Comparison of ENCODE assay signal across 10 cellular contexts in the genomic region with DNA sequence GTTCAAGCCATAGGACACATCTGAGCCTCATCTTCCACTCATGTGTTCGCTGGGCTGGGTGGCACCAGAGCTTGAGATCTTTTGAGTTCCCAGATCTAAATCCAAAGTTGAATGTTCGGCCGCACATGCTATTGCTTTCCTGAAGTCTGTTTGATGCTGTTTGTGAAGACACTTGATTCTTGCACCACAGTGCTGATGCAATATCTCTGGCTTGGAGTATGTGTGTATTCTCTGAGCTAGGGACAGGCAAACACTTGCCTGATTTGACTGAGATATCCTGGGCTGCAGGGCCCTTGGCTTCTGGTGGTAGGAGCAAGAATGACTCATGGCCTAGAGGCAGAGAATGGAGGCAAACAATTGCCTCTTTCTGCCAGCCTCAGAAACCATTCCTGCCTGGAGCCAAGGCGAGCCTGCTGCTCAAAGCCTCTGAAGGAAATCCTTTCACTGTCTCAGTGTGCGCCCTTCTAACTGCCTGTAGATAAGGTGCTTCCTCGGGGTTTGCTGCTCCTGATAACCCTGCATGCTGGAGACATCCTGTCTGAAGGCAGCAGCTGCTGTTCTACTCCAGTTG.
DNase-seq lines count a peak whose midpoint lies in the region; ATAC-seq, FAIRE-seq and TF ChIP-seq lines count a peak whose summit lies in the region.
"Had no signal": no experiment of that assay in that cellular context is flagged by ENCODE, and none has a peak within 500 bp of the region (broad histone marks: within the 10 kb centered on the region; RNA-seq: fewer than 3 reads in every experiment).

No MANE protein-coding gene starts in this region.

- peak overlapping the region; percentile 52 for H3K27ac ChIP-seq in endothelial cell of umbilical vein (ENCODE audit: insufficient read depth, low read depth, low read length)

- no peak for TF ChIP-seq POLR2A in NB4 (IDR thresholded peaks at IDR 0.05; ENCODE audit: extremely low read depth, insufficient read length)
- peak; percentile 79 for TF ChIP-seq POLR2A in endothelial cell of umbilical vein (IDR thresholded peaks at IDR 0.05; ENCODE audit: low read depth, low read length)

- no peak overlapping the region for H3K9ac ChIP-seq in endothelial cell of umbilical vein (replicated peaks; ENCODE audit: extremely low read depth, insufficient read depth, low read length)

- peaks cover 1% of the 10 kb centered on the region for H3K36me3 Mint-ChIP-seq in activated naive CD8-positive, alpha-beta T cell treated with anti-CD3 and anti-CD28 coated beads, Interleukin-2, amount 50 U/mL, for 24 hours (ENCODE audit: low read depth)

- H3K27me3 Mint-ChIP-seq in activated naive CD8-positive, alpha-beta T cell treated with anti-CD3 and anti-CD28 coated beads, Interleukin-2, amount 50 U/mL, for 24 hours = no peaks in the 10 kb centered on the region

- H3K4me3 ChIP-seq in NB4 (ENCODE audit: low read depth, low read length) (no peak overlapping the region), endothelial cell of umbilical vein (replicated peaks in 1 of 3; ENCODE audit: insufficient read depth in 1 of 3, low read depth in 1 of 3, low read length in 3 of 3) (no peak overlapping the region)

- ATAC-seq in HG02610 (IDR thresholded peaks at IDR 0.05; ENCODE audit: unreplicated experiment) = no peak
- no peak for ATAC-seq in activated naive CD8-positive, alpha-beta T cell treated with anti-CD3 and anti-CD28 coated beads, Interleukin-2, amount 50 U/mL, for 24 hours

- H3K4me1 ChIP-seq in endothelial cell of umbilical vein (ENCODE audit: control insufficient read depth, extremely low read depth, insufficient read depth, low read length) = peaks cover 36% of the 10 kb centered on the region

- H3K36me3 ChIP-seq in endothelial cell of umbilical vein (ENCODE audit: control insufficient read depth in 2 of 2, extremely low read depth in 1 of 2, insufficient read depth in 2 of 2, low read length in 2 of 2) = no peaks in the 10 kb centered on the region

- CTCF ChIA-PET in endothelial cell of umbilical vein (lab: Charles Lee) = interaction anchor here (1.0 to 1.9 kb wide), 6 partner anchors 21 to 87 kb away, joined by 3 to 10 read pairs (median 4); a partner anchor contains a TSS

- no peaks in the 10 kb centered on the region for H3K9me3 Mint-ChIP-seq in activated naive CD8-positive, alpha-beta T cell treated with anti-CD3 and anti-CD28 coated beads, Interleukin-2, amount 50 U/mL, for 24 hours

- H3K4me1 Mint-ChIP-seq in activated naive CD8-positive, alpha-beta T cell treated with anti-CD3 and anti-CD28 coated beads, Interleukin-2, amount 50 U/mL, for 24 hours = no peaks in the 10 kb centered on the region

- no peaks in the 10 kb centered on the region for H3K9me3 ChIP-seq in endothelial cell of umbilical vein (replicated peaks; ENCODE audit: control insufficient read depth, insufficient read depth, low read length)

- no peak overlapping the region for H3K4me2 ChIP-seq in endothelial cell of umbilical vein (ENCODE audit: insufficient read depth, low read length)

- no peaks in the 10 kb centered on the region for H3K79me2 ChIP-seq in endothelial cell of umbilical vein (ENCODE audit: control insufficient read depth, insufficient read depth, low read length)

- FAIRE-seq in endothelial cell of umbilical vein (lab: Jason Lieb, UNC) = peak; percentile 99
- FAIRE-seq: TTC549 had no signal

- H3K27me3 ChIP-seq in endothelial cell of umbilical vein (ENCODE audit: control insufficient read depth in 2 of 2, insufficient read depth in 2 of 2, low read length in 2 of 2) = no peaks in the 10 kb centered on the region

- DNase-seq in AG08396 (ENCODE audit: low spot score) (peak; percentile 65), NB4 (ENCODE audit: low read depth) (peak; percentile 85), endothelial cell of umbilical vein (ENCODE audit: low read depth, low spot score) (peak; percentile 92), mucosa of gallbladder (ENCODE audit: low spot score) (peak; percentile 45), KBM-7 (no peak), D341Med (ENCODE audit: low spot score) (no peak)
- DNase-seq in activated naive CD8-positive, alpha-beta T cell treated with anti-CD3 and anti-CD28 coated beads, Interleukin-2, amount 50 U/mL, for 24 hours = no peak
- DNase-seq: DND-41 had no signal

- in situ Hi-C loops in KBM-7 (cut with MboI; ENCODE audit: low pct_unique_long_range_greater_than_20kb, low sequenced_read_pairs) = no loop called here

- POLR2A ChIA-PET in endothelial cell of umbilical vein (lab: Charles Lee) = interaction anchor here (0.9 kb wide), 1 partner anchor 30 kb away, joined by 3 read pairs; no protein-coding TSS in a partner anchor

- no peak overlapping the region for H3K4me3 Mint-ChIP-seq in activated naive CD8-positive, alpha-beta T cell treated with anti-CD3 and anti-CD28 coated beads, Interleukin-2, amount 50 U/mL, for 24 hours

- TF ChIP-seq CTCF in NB4 (IDR thresholded peaks at IDR 0.05; ENCODE audit: low read depth, low read length) (no peak), endothelial cell of umbilical vein (IDR thresholded peaks at IDR 0.05; ENCODE audit: extremely low read depth in 1 of 2, insufficient read depth in 1 of 2, low read depth in 1 of 2, low read length in 2 of 2) (no peak)

- peak overlapping the region; percentile 7 for H2AFZ ChIP-seq in endothelial cell of umbilical vein (ENCODE audit: low read depth, low read length)

- dilution Hi-C loops in endothelial cell of umbilical vein (cut with MboI; ENCODE audit: extremely low pct_ligation_motif_present, low sequenced_read_pairs) = no loop called here

- intact Hi-C loops in endothelial cell of umbilical vein (cut with micrococcal nuclease) = loop anchor here (1.0 to 10.0 kb wide), 3 partner anchors 22 to 1275 kb away; a partner anchor contains a TSS

- no TSS peak for BruUV-seq in endothelial cell of umbilical vein (replicated peaks; lab: Mats Ljungman, UMichigan)

- no peaks in the 10 kb centered on the region for H4K20me1 ChIP-seq in endothelial cell of umbilical vein (replicated peaks; ENCODE audit: control insufficient read depth, extremely low read depth, insufficient read depth, low read length)

- H3K9me1 ChIP-seq in endothelial cell of umbilical vein (replicated peaks; ENCODE audit: control insufficient read depth, extremely low read depth, insufficient read depth, low read length) = no peaks in the 10 kb centered on the region

- H3K27ac Mint-ChIP-seq in activated naive CD8-positive, alpha-beta T cell treated with anti-CD3 and anti-CD28 coated beads, Interleukin-2, amount 50 U/mL, for 24 hours = no peak overlapping the region

TF ChIP-seq in endothelial cell of umbilical vein, 7 proteins besides CTCF, POLR2A, EP300 and RAD21:
- no peak for TF ChIP-seq MYC (IDR thresholded peaks at IDR 0.05; ENCODE audit: low read depth, low read length)
- TF ChIP-seq, protein P1, sequence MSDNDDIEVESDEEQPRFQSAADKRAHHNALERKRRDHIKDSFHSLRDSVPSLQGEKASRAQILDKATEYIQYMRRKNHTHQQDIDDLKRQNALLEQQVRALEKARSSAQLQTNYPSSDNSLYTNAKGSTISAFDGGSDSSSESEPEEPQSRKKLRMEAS (IDR thresholded peaks at IDR 0.05; ENCODE audit: insufficient read depth, insufficient read length) = no peak
- TF ChIP-seq JUN (IDR thresholded peaks at IDR 0.05; ENCODE audit: borderline replicate concordance, insufficient read depth, insufficient read length, low read depth) = peak; percentile 72
- peak; percentile 86 for TF ChIP-seq FOS (IDR thresholded peaks at IDR 0.05; ENCODE audit: borderline replicate concordance, insufficient read depth, low read length)
- peak; percentile 80 for TF ChIP-seq POLR2AphosphoS5 (IDR thresholded peaks at IDR 0.05; ENCODE audit: insufficient read depth, low read depth, low read length)
- TF ChIP-seq EZH2 (IDR thresholded peaks at IDR 0.05; ENCODE audit: borderline replicate concordance, low read depth, low read length, severe bottlenecking) = no peak
- peak; percentile 94 for TF ChIP-seq GATA2 (IDR thresholded peaks at IDR 0.05; ENCODE audit: insufficient read depth, insufficient read length, low read depth, low read length)

Comparison
In these comparisons a context has a peak if more than half of its experiments do, and no peak if none do; other contexts are left out.
1. DNase-seq: peak in AG08396 (single experiment), NB4 (single experiment), endothelial cell of umbilical vein (single experiment) and mucosa of gallbladder (single experiment); none in KBM-7 (single experiment), activated naive CD8-positive, alpha-beta T cell treated with anti-CD3 and anti-CD28 coated beads, Interleukin-2, amount 50 U/mL, for 24 hours (single experiment) and D341Med (single experiment).